ENCODE assay signal across 1 cellular context in genomic region chr12:98644712-98645571, GRCh38.
TF ChIP-seq lines count a peak whose summit lies in the region.

Gene APAF1, plus strand, starts transcription at chr12:98645290. Its CDS starts 3,070 bp downstream, at chr12:98648360.
Gene IKBIP, minus strand, starts transcription at chr12:98644788. Its CDS starts 87 bp downstream, at chr12:98644701.

TF ChIP-seq in WTC11, 78 proteins besides CTCF, POLR2A, EP300 and RAD21 (continued from another document and continues in another):
- no peak for TF ChIP-seq STAT6 (CRISPR knock-in tag; conservative IDR thresholded peaks at IDR 0.05; ENCODE audit: low read depth)
- TF ChIP-seq RORB (CRISPR knock-in tag; IDR thresholded peaks at IDR 0.05): no peak
- no peak for TF ChIP-seq ZBTB21 (CRISPR knock-in tag; IDR thresholded peaks at IDR 0.05; ENCODE audit: borderline replicate concordance)
- TF ChIP-seq EMX1 (CRISPR knock-in tag; IDR thresholded peaks at IDR 0.05): no peak
- TF ChIP-seq MAX (CRISPR knock-in tag; IDR thresholded peaks at IDR 0.05): peak; percentile 34; the same call in 1 of the 2 replicates
- peak; percentile 31; the same call in 1 of the 2 replicates for TF ChIP-seq NFYB (CRISPR knock-in tag; conservative IDR thresholded peaks at IDR 0.05; ENCODE audit: low read depth)
- TF ChIP-seq ZNF121 (CRISPR knock-in tag; IDR thresholded peaks at IDR 0.05): no peak
- no peak for TF ChIP-seq MYBL2 (CRISPR knock-in tag; IDR thresholded peaks at IDR 0.05)
- TF ChIP-seq ESRRA (CRISPR knock-in tag; IDR thresholded peaks at IDR 0.05; ENCODE audit: borderline replicate concordance): no peak; the same call in 1 of the 2 replicates
- no peak for TF ChIP-seq ZNF232 (CRISPR knock-in tag; IDR thresholded peaks at IDR 0.05)
- 0 out of 2 replicates have a peak, but pooled peaks have one; percentile 43 for TF ChIP-seq E2F4 (CRISPR knock-in tag; IDR thresholded peaks at IDR 0.05; ENCODE audit: borderline replicate concordance, low read depth)
- peak; percentile 63; the same call in 1 of the 2 replicates for TF ChIP-seq HMGXB4 (CRISPR knock-in tag; IDR thresholded peaks at IDR 0.05)
- no peak for TF ChIP-seq ERG (CRISPR knock-in tag; IDR thresholded peaks at IDR 0.05)
- TF ChIP-seq ZNF532 (CRISPR knock-in tag; IDR thresholded peaks at IDR 0.05; ENCODE audit: borderline replicate concordance): no peak
- TF ChIP-seq ZSCAN18 (CRISPR knock-in tag; IDR thresholded peaks at IDR 0.05): no peak
- no peak for TF ChIP-seq ATF3 (CRISPR knock-in tag; conservative IDR thresholded peaks at IDR 0.05)
- TF ChIP-seq OVOL2 (CRISPR knock-in tag; IDR thresholded peaks at IDR 0.05; ENCODE audit: borderline replicate concordance): no peak
- TF ChIP-seq SOX15 (CRISPR knock-in tag; IDR thresholded peaks at IDR 0.05): no peak
- TF ChIP-seq CREM (CRISPR knock-in tag; IDR thresholded peaks at IDR 0.05): no peak; the same call in 1 of the 2 replicates
- 0 out of 2 replicates have a peak, but pooled peaks have one; percentile 14 for TF ChIP-seq TEAD1 (CRISPR knock-in tag; IDR thresholded peaks at IDR 0.05)
- no peak for TF ChIP-seq ZNF263 (CRISPR knock-in tag; IDR thresholded peaks at IDR 0.05; ENCODE audit: low read depth)
- no peak for TF ChIP-seq GRHL2 (CRISPR knock-in tag; IDR thresholded peaks at IDR 0.05; ENCODE audit: insufficient replicate concordance, severe bottlenecking)
- 0 out of 2 replicates have a peak, but pooled peaks have one; percentile 24 for TF ChIP-seq AFF4 (CRISPR knock-in tag; IDR thresholded peaks at IDR 0.05; ENCODE audit: borderline replicate concordance)
- no peak for TF ChIP-seq PRRX2 (CRISPR knock-in tag; IDR thresholded peaks at IDR 0.05)
- no peak for TF ChIP-seq FOXJ3 (CRISPR knock-in tag; IDR thresholded peaks at IDR 0.05; ENCODE audit: borderline replicate concordance)
- TF ChIP-seq GTF2I (CRISPR knock-in tag; conservative IDR thresholded peaks at IDR 0.05): no peak
- TF ChIP-seq USF2 (CRISPR knock-in tag; IDR thresholded peaks at IDR 0.05): no peak
- no peak for TF ChIP-seq ATF1 (CRISPR knock-in tag; IDR thresholded peaks at IDR 0.05)
- 0 out of 2 replicates have a peak, but pooled peaks have one; percentile 21 for TF ChIP-seq ZBTB43 (CRISPR knock-in tag; IDR thresholded peaks at IDR 0.05)
- TF ChIP-seq NFATC4 (CRISPR knock-in tag; IDR thresholded peaks at IDR 0.05): no peak
- no peak; the same call in 1 of the 2 replicates for TF ChIP-seq FOXK1 (CRISPR knock-in tag; IDR thresholded peaks at IDR 0.05)
- no peak for TF ChIP-seq ZNF425 (CRISPR knock-in tag; conservative IDR thresholded peaks at IDR 0.05)
- 0 out of 2 replicates have a peak, but pooled peaks have one; percentile 46 for TF ChIP-seq ZNF423 (CRISPR knock-in tag; IDR thresholded peaks at IDR 0.05)
- TF ChIP-seq FOXP1 (CRISPR knock-in tag; IDR thresholded peaks at IDR 0.05; ENCODE audit: borderline replicate concordance): no peak
